ENCODE assay signal across 24 cellular contexts in the genomic region with DNA sequence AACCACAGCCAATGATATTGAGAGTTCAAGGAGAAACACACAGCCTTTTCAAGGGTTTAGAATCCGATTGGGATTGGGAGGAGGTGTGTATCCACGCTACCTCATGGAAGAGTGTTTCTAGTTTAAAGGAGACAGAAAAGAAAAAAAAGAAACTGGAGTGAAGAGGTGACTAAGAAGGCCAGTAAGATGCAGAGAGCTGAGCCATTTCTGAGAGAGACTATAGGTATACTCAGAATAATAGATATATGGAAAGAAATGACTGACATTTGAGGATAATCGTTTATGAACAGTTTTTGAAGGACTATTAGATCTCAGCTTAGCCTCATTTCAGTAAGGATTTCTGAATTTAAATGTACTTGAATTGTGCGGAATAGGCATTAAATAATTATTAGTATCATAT. TPM values are rescaled to one million over a fixed set of nuclear protein-coding genes. Genes with fewer than 3 reads are reported as not detected.
DNase-seq lines count a peak whose midpoint lies in the region; ATAC-seq lines count a peak whose summit lies in the region.
"Had no signal": no experiment of that assay in that cellular context is flagged by ENCODE, and none has a peak within 500 bp of the region (broad histone marks: within the 10 kb centered on the region; RNA-seq: fewer than 3 reads in every experiment).

No MANE protein-coding gene starts in this region.

- peak overlapping the region; percentile 52 for H3K27ac Mint-ChIP-seq in activated naive CD4-positive, alpha-beta T cell treated with anti-CD3 and anti-CD28 coated beads for 36 hours
- H3K27ac Mint-ChIP-seq in T-cell, result peak overlapping the region; percentile 74 to 80
- peak overlapping the region; percentile 81 for H3K27ac Mint-ChIP-seq in activated naive CD8-positive, alpha-beta T cell treated with anti-CD3 and anti-CD28 coated beads for 36 hours
- H3K27ac Mint-ChIP-seq in stimulated activated naive CD8-positive, alpha-beta T cell treated with anti-CD3 and anti-CD28 coated beads, Interleukin-15, Interleukin-2, amounts not matched to agents 100 ng/mL and 50 ng/mL, for 24 hours, result peak overlapping the region; percentile 84

- CTCF ChIA-PET in activated naive CD4-positive, alpha-beta T cell treated with anti-CD3 and anti-CD28 coated beads for 36 hours (lab: Charles Lee), result interaction anchor here (0.6 to 1.6 kb wide), 5 partner anchors 10 to 106 kb away, joined by 3 to 6 read pairs (median 3); partner anchors contain the start of gene LRRC8C
- CTCF ChIA-PET in T-cell (lab: Charles Lee), result interaction anchor here in 1 of 2 donors (0.6 to 0.7 kb wide), 2 partner anchors 21 to 235 kb away, joined by 3 read pairs; no protein-coding TSS in a partner anchor

- intact Hi-C loops in activated naive CD4-positive, alpha-beta T cell treated with anti-CD3 and anti-CD28 coated beads for 36 hours (cut with micrococcal nuclease), result loop anchor here (1.0 to 2.0 kb wide), 2 partner anchors 11 to 17 kb away; no protein-coding TSS in a partner anchor

- no peak overlapping the region for H3K4me3 Mint-ChIP-seq in activated naive CD4-positive, alpha-beta T cell treated with anti-CD3 and anti-CD28 coated beads for 36 hours
- peak overlapping the region in 1 of 3 donors; percentile 6 for H3K4me3 Mint-ChIP-seq in T-cell
- H3K4me3 Mint-ChIP-seq in activated naive CD8-positive, alpha-beta T cell treated with anti-CD3 and anti-CD28 coated beads for 36 hours, result no peak overlapping the region
- no peak overlapping the region for H3K4me3 Mint-ChIP-seq in stimulated activated naive CD8-positive, alpha-beta T cell treated with anti-CD3 and anti-CD28 coated beads, Interleukin-15, Interleukin-2, amounts not matched to agents 100 ng/mL and 50 ng/mL, for 24 hours

- H3K9me3 Mint-ChIP-seq in activated naive CD4-positive, alpha-beta T cell treated with anti-CD3 and anti-CD28 coated beads for 36 hours, result no peaks in the 10 kb centered on the region
- H3K9me3 Mint-ChIP-seq in T-cell, result peaks cover 0 to 5% (median 2%) of the 10 kb centered on the region in 3 donors
- peaks cover 10% of the 10 kb centered on the region for H3K9me3 Mint-ChIP-seq in activated naive CD8-positive, alpha-beta T cell treated with anti-CD3 and anti-CD28 coated beads for 36 hours
- H3K9me3 Mint-ChIP-seq in stimulated activated naive CD8-positive, alpha-beta T cell treated with anti-CD3 and anti-CD28 coated beads, Interleukin-15, Interleukin-2, amounts not matched to agents 100 ng/mL and 50 ng/mL, for 24 hours, result peaks cover 8% of the 10 kb centered on the region

- DNase-seq in activated naive CD4-positive, alpha-beta T cell treated with anti-CD3 and anti-CD28 coated beads for 36 hours, result no peak
- DNase-seq in activated naive CD4-positive, alpha-beta T cell treated with anti-CD3 and anti-CD28 coated beads, Interleukin-2, amount 50 U/mL, for 16 hours, result no peak
- no peak for DNase-seq in T-cell
- DNase-seq in activated naive CD8-positive, alpha-beta T cell treated with anti-CD3 and anti-CD28 coated beads for 36 hours, result no peak
- DNase-seq: activated gamma-delta T cell; amygdala; brain microvascular endothelial cell; C1 segment of cervical spinal cord; DMS79 treated with DMSO at 0.1 percent for 48 hours; GF-D8; IMR-90; mucosa of descending colon; NCI-H1436 treated with DMSO at 0.1 percent for 48 hours; NCI-H2081 treated with DMSO at 0.1 percent for 48 hours; NCI-H2227 treated with DMSO at 0.1 percent for 48 hours; NCI-H526; OCI-M1; stimulated activated CD4-positive, alpha-beta T cell treated with anti-CD3 and anti-CD28 coated beads, Interleukin-4, amount 100 ng/mL, for 24 hours; substantia nigra; trophoblast cell had no signal

- peaks cover 80% of the 10 kb centered on the region for H3K4me1 Mint-ChIP-seq in activated naive CD4-positive, alpha-beta T cell treated with anti-CD3 and anti-CD28 coated beads for 36 hours (ENCODE audit: low read depth)
- H3K4me1 Mint-ChIP-seq in T-cell, result peaks cover 80 to 89% (median 85%) of the 10 kb centered on the region in 3 donors
- peaks cover 77% of the 10 kb centered on the region for H3K4me1 Mint-ChIP-seq in activated naive CD8-positive, alpha-beta T cell treated with anti-CD3 and anti-CD28 coated beads for 36 hours
- H3K4me1 Mint-ChIP-seq in stimulated activated naive CD8-positive, alpha-beta T cell treated with anti-CD3 and anti-CD28 coated beads, Interleukin-15, Interleukin-2, amounts not matched to agents 100 ng/mL and 50 ng/mL, for 24 hours (ENCODE audit: low read depth), result peaks cover 85% of the 10 kb centered on the region

- POLR2A ChIA-PET in T-cell (lab: Charles Lee), result interaction anchor here (0.9 to 1.3 kb wide), 4 partner anchors 8 to 76 kb away, joined by 3 to 4 read pairs (median 4); no protein-coding TSS in a partner anchor

- peaks cover 26% of the 10 kb centered on the region for H3K36me3 Mint-ChIP-seq in activated naive CD4-positive, alpha-beta T cell treated with anti-CD3 and anti-CD28 coated beads for 36 hours (ENCODE audit: low read depth)
- peaks cover 46% of the 10 kb centered on the region for H3K36me3 Mint-ChIP-seq in T-cell
- H3K36me3 Mint-ChIP-seq in activated naive CD8-positive, alpha-beta T cell treated with anti-CD3 and anti-CD28 coated beads for 36 hours, result peaks cover 82% of the 10 kb centered on the region
- peaks cover 86% of the 10 kb centered on the region for H3K36me3 Mint-ChIP-seq in stimulated activated naive CD8-positive, alpha-beta T cell treated with anti-CD3 and anti-CD28 coated beads, Interleukin-15, Interleukin-2, amounts not matched to agents 100 ng/mL and 50 ng/mL, for 24 hours (ENCODE audit: low read depth)

- no peaks in the 10 kb centered on the region for H3K27me3 Mint-ChIP-seq in activated naive CD4-positive, alpha-beta T cell treated with anti-CD3 and anti-CD28 coated beads for 36 hours (ENCODE audit: low read depth)
- no peaks in the 10 kb centered on the region for H3K27me3 Mint-ChIP-seq in T-cell
- H3K27me3 Mint-ChIP-seq in activated naive CD8-positive, alpha-beta T cell treated with anti-CD3 and anti-CD28 coated beads for 36 hours, result no peaks in the 10 kb centered on the region
- H3K27me3 Mint-ChIP-seq in stimulated activated naive CD8-positive, alpha-beta T cell treated with anti-CD3 and anti-CD28 coated beads, Interleukin-15, Interleukin-2, amounts not matched to agents 100 ng/mL and 50 ng/mL, for 24 hours, result no peaks in the 10 kb centered on the region

- ATAC-seq in T-cell (replicated peaks in 1 of 4) (no peak), GM21447 (IDR thresholded peaks at IDR 0.05; ENCODE audit: unreplicated experiment) (no peak), HG03457 (IDR thresholded peaks at IDR 0.05; ENCODE audit: unreplicated experiment) (no peak)
- ATAC-seq: gastroesophageal sphincter, mucosa of descending colon had no signal

RNA-seq across cellular contexts. Expression of gene LRRC8C, which starts 42.8 kb away (rescaled TPM):
- total RNA-seq in activated naive CD4-positive, alpha-beta T cell treated with anti-CD3 and anti-CD28 coated beads for 36 hours, result 10 to 100 TPM; 13.6 TPM
- total RNA-seq in T-cell, result 10 to 100 TPM; 33.4 to 48.4 (median 41.9) TPM
- total RNA-seq in activated naive CD8-positive, alpha-beta T cell treated with anti-CD3 and anti-CD28 coated beads for 36 hours, result 10 to 100 TPM; 31.7 to 32.3 TPM
